In genomic region chr16:19148189-19148588, GRCh38 we compare ENCODE assay signal across 29 cellular contexts. TPM values are rescaled to one million over a fixed set of nuclear protein-coding genes. Genes with fewer than 3 reads are reported as not detected.
"Had no signal": no experiment of that assay in that cellular context is flagged by ENCODE, and none has a peak within 500 bp of the region (broad histone marks: within the 10 kb centered on the region; RNA-seq: fewer than 3 reads in every experiment).

No MANE protein-coding gene starts in this region.

- H3K4me3 ChIP-seq: colonic mucosa, coronary artery, dorsolateral prefrontal cortex, esophagus muscularis mucosa, esophagus squamous epithelium, gastrocnemius medialis, gastroesophageal sphincter, heart left ventricle, heart right ventricle had no signal

- FAIRE-seq: colon, endometrium, endothelial cell of umbilical vein, frontal cortex had no signal

- H3K27ac ChIP-seq: colonic mucosa, coronary artery, dorsolateral prefrontal cortex, epithelial cell of prostate, esophagus muscularis mucosa, esophagus squamous epithelium, foreskin keratinocyte, gastrocnemius medialis, gastroesophageal sphincter, heart left ventricle, heart right ventricle had no signal

- H3K4me1 ChIP-seq: colonic mucosa, esophagus muscularis mucosa, gastrocnemius medialis, gastroesophageal sphincter, heart right ventricle had no signal

- H3K27me3 ChIP-seq: colonic mucosa, esophagus muscularis mucosa, esophagus squamous epithelium, heart right ventricle had no signal

- H3K9me3 ChIP-seq: colonic mucosa, gastrocnemius medialis had no signal

- ATAC-seq: effector memory CD8-positive, alpha-beta T cell; esophagus mucosa; foreskin keratinocyte; gastrocnemius medialis; gastroesophageal sphincter; heart left ventricle; heart right ventricle had no signal

- H3K36me3 ChIP-seq: colonic mucosa, esophagus muscularis mucosa, esophagus squamous epithelium, gastrocnemius medialis, gastroesophageal sphincter, heart left ventricle, heart right ventricle had no signal

- DNase-seq: colonic mucosa; cortex of kidney; dermis blood vessel endothelial cell; dorsolateral prefrontal cortex; effector CD4-positive, alpha-beta T cell; effector CD8-positive, alpha-beta T cell; effector memory CD4-positive, alpha-beta T cell; effector memory CD8-positive, alpha-beta T cell; endodermal cell; erythroblast; esophagus squamous epithelium; foreskin fibroblast; foreskin keratinocyte; foreskin melanocyte; gastrocnemius medialis; glutamatergic neuron; head of caudate nucleus; heart left ventricle; heart right ventricle had no signal

RNA-seq across cellular contexts. Expression of gene SYT17, which starts 19.9 kb away (rescaled TPM):
- polyA plus RNA-seq: fibroblast of lung had no signal
